Comparison of ENCODE assay signal across 32 cellular contexts in genomic region chr20:45370571-45371204, GRCh38. TPM values are rescaled to one million over a fixed set of nuclear protein-coding genes. Genes with fewer than 3 reads are reported as not detected.
DNase-seq lines count a peak whose midpoint lies in the region; ATAC-seq and TF ChIP-seq lines count a peak whose summit lies in the region.
"Had no signal": no experiment of that assay in that cellular context is flagged by ENCODE, and none has a peak within 500 bp of the region (broad histone marks: within the 10 kb centered on the region; RNA-seq: fewer than 3 reads in every experiment).

No MANE protein-coding gene starts in this region.

- peaks cover 73% of the 10 kb centered on the region for H4K20me1 ChIP-seq in BLaER1

- peak overlapping the region; percentile 93 for H3K4me2 ChIP-seq in BLaER1
- H3K4me2 ChIP-seq: smooth muscle cell had no signal

- H3K27ac ChIP-seq in BLaER1 (no peak overlapping the region), substantia nigra (ENCODE audit: low read depth, low read length, poor library complexity, severe bottlenecking) (no peak overlapping the region)
- H3K27ac ChIP-seq: brain microvascular endothelial cell, epithelial cell of prostate, ovary had no signal

- no peak for ATAC-seq in activated CD8-positive, alpha-beta T cell treated with anti-CD3 and anti-CD28 coated beads, Interleukin-2, amount 10 ng/mL, durations not matched to agents 7 days and 5 days
- ATAC-seq in activated CD8-positive, alpha-beta T cell treated with anti-CD3 and anti-CD28 coated beads for 36 hours, result no peak
- ATAC-seq in T-helper 17 cell (no peak), GM18519 (IDR thresholded peaks at IDR 0.05; ENCODE audit: low FRiP score, unreplicated experiment) (no peak)
- ATAC-seq: left ventricle myocardium superior had no signal

- no peak for TF ChIP-seq CTCF in activated CD8-positive, alpha-beta T cell treated with anti-CD3 and anti-CD28 coated beads for 36 hours (IDR thresholded peaks at IDR 0.05)
- no peak for TF ChIP-seq CTCF in osteocyte (IDR thresholded peaks at IDR 0.05)

- no peaks in the 10 kb centered on the region for H3K27me3 Mint-ChIP-seq in activated CD8-positive, alpha-beta T cell treated with anti-CD3 and anti-CD28 coated beads, Interleukin-2, amount 10 ng/mL, durations not matched to agents 7 days and 5 days (ENCODE audit: low read depth)
- no peaks in the 10 kb centered on the region for H3K27me3 Mint-ChIP-seq in activated CD8-positive, alpha-beta T cell treated with anti-CD3 and anti-CD28 coated beads for 36 hours
- H3K27me3 Mint-ChIP-seq in T-helper 17 cell (no peaks in the 10 kb centered on the region), osteocyte (ENCODE audit: unreplicated experiment) (no peaks in the 10 kb centered on the region)
- H3K27me3 Mint-ChIP-seq: naive B cell had no signal

- no peaks in the 10 kb centered on the region for H3K9me3 Mint-ChIP-seq in activated CD8-positive, alpha-beta T cell treated with anti-CD3 and anti-CD28 coated beads, Interleukin-2, amount 10 ng/mL, durations not matched to agents 7 days and 5 days (ENCODE audit: insufficient read depth)
- no peaks in the 10 kb centered on the region for H3K9me3 Mint-ChIP-seq in activated CD8-positive, alpha-beta T cell treated with anti-CD3 and anti-CD28 coated beads for 36 hours
- no peaks in the 10 kb centered on the region for H3K9me3 Mint-ChIP-seq in osteocyte (ENCODE audit: unreplicated experiment)
- H3K9me3 Mint-ChIP-seq: naive B cell had no signal

- CTCF ChIA-PET in activated CD8-positive, alpha-beta T cell treated with anti-CD3 and anti-CD28 coated beads, Interleukin-2, amount 10 ng/mL, durations not matched to agents 7 days and 5 days (lab: Charles Lee), result interaction anchor here (0.8 to 20.4 kb wide), 5 partner anchors 8 to 81 kb away, joined by 3 to 606 read pairs (median 92); partner anchors contain the start of gene SYS1
- CTCF ChIA-PET in activated CD8-positive, alpha-beta T cell treated with anti-CD3 and anti-CD28 coated beads for 36 hours (lab: Charles Lee), result interaction anchor here (1.1 to 24.4 kb wide), 9 partner anchors 8 to 400 kb away, joined by 3 to 549 read pairs (median 6); partner anchors contain the start of gene SYS1

- intact Hi-C loops in activated CD8-positive, alpha-beta T cell treated with anti-CD3 and anti-CD28 coated beads for 36 hours (cut with micrococcal nuclease), result no loop called here

- H3K9ac ChIP-seq in BLaER1, result no peak overlapping the region

- no peaks in the 10 kb centered on the region for H3K9me3 ChIP-seq in BLaER1
- H3K9me3 ChIP-seq in T-helper 17 cell (ENCODE audit: control insufficient read depth, low read length, poor library complexity, severe bottlenecking), result no peaks in the 10 kb centered on the region
- H3K9me3 ChIP-seq: HAP-1, ovary had no signal

- no peak overlapping the region for H3K4me3 Mint-ChIP-seq in activated CD8-positive, alpha-beta T cell treated with anti-CD3 and anti-CD28 coated beads, Interleukin-2, amount 10 ng/mL, durations not matched to agents 7 days and 5 days
- no peak overlapping the region for H3K4me3 Mint-ChIP-seq in activated CD8-positive, alpha-beta T cell treated with anti-CD3 and anti-CD28 coated beads for 36 hours
- H3K4me3 Mint-ChIP-seq in T-helper 17 cell (no peak overlapping the region), osteocyte (ENCODE audit: unreplicated experiment) (no peak overlapping the region)

- DNase-seq in activated CD8-positive, alpha-beta T cell treated with anti-CD3 and anti-CD28 coated beads, Interleukin-2, amount 10 ng/mL, durations not matched to agents 7 days and 5 days, result peak; percentile 17
- no peak for DNase-seq in activated CD8-positive, alpha-beta T cell treated with anti-CD3 and anti-CD28 coated beads for 36 hours
- DNase-seq in T-helper 17 cell, result no peak
- DNase-seq in osteocyte (ENCODE audit: extremely low spot score, unreplicated experiment), result peak; percentile 51
- no peak for DNase-seq in epidermal melanocyte (ENCODE audit: insufficient read length, low spot score)
- no peak for DNase-seq in substantia nigra (lab: John Stamatoyannopoulos, UW)
- DNase-seq: 8988T; activated CD4-positive, alpha-beta T cell treated with anti-CD3 and anti-CD28 coated beads, Interleukin-2, amount 50 U/mL, for 48 hours; activated CD4-positive, CD25-positive, alpha-beta regulatory T cell; activated gamma-delta T cell; amniotic stem cell; brain microvascular endothelial cell; COR-L47; DMS79 treated with DMSO at 0.1 percent for 48 hours; effector CD4-positive, alpha-beta T cell; GF-D8; KG1; left ventricle myocardium superior; MM.1S; naive B cell; NCI-H2029 treated with DMSO at 0.1 percent for 48 hours; NCI-H345; NCI-H748 treated with DMSO at 0.1 percent for 48 hours; ovary; stimulated activated CD4-positive, alpha-beta T cell treated with anti-CD3 and anti-CD28 coated beads, Interleukin-1b, Interleukin-23, amount 100 ng/mL, for 48 hours had no signal

- H3K4me1 Mint-ChIP-seq in activated CD8-positive, alpha-beta T cell treated with anti-CD3 and anti-CD28 coated beads, Interleukin-2, amount 10 ng/mL, durations not matched to agents 7 days and 5 days (ENCODE audit: low read depth), result peaks cover 60% of the 10 kb centered on the region
- peaks cover 50% of the 10 kb centered on the region for H3K4me1 Mint-ChIP-seq in activated CD8-positive, alpha-beta T cell treated with anti-CD3 and anti-CD28 coated beads for 36 hours (ENCODE audit: low read depth)
- H3K4me1 Mint-ChIP-seq in T-helper 17 cell (peaks cover 29% of the 10 kb centered on the region), osteocyte (ENCODE audit: unreplicated experiment) (peaks cover 5% of the 10 kb centered on the region)

- no peaks in the 10 kb centered on the region; the same call in 1 of the 2 replicates for H3K27me3 ChIP-seq in BLaER1
- H3K27me3 ChIP-seq: brain microvascular endothelial cell, ovary had no signal

- peaks cover 32% of the 10 kb centered on the region for H3K36me3 Mint-ChIP-seq in activated CD8-positive, alpha-beta T cell treated with anti-CD3 and anti-CD28 coated beads, Interleukin-2, amount 10 ng/mL, durations not matched to agents 7 days and 5 days (ENCODE audit: low read depth)
- peaks cover 18% of the 10 kb centered on the region for H3K36me3 Mint-ChIP-seq in activated CD8-positive, alpha-beta T cell treated with anti-CD3 and anti-CD28 coated beads for 36 hours (ENCODE audit: low read depth)
- H3K36me3 Mint-ChIP-seq in T-helper 17 cell (ENCODE audit: low read depth), result no peaks in the 10 kb centered on the region
- peaks cover 20% of the 10 kb centered on the region for H3K36me3 Mint-ChIP-seq in osteocyte (ENCODE audit: unreplicated experiment)

- peaks cover 15% of the 10 kb centered on the region for H3K36me3 ChIP-seq in BLaER1
- H3K36me3 ChIP-seq: ovary had no signal

- peaks cover 75% of the 10 kb centered on the region for H3K4me1 ChIP-seq in BLaER1

- no peak overlapping the region for H3K27ac Mint-ChIP-seq in activated CD8-positive, alpha-beta T cell treated with anti-CD3 and anti-CD28 coated beads, Interleukin-2, amount 10 ng/mL, durations not matched to agents 7 days and 5 days
- H3K27ac Mint-ChIP-seq in activated CD8-positive, alpha-beta T cell treated with anti-CD3 and anti-CD28 coated beads for 36 hours, result no peak overlapping the region
- H3K27ac Mint-ChIP-seq in T-helper 17 cell, result peak overlapping the region; percentile 16
- no peak overlapping the region for H3K27ac Mint-ChIP-seq in osteocyte (ENCODE audit: unreplicated experiment)

- POLR2A ChIA-PET in activated CD8-positive, alpha-beta T cell treated with anti-CD3 and anti-CD28 coated beads, Interleukin-2, amount 10 ng/mL, durations not matched to agents 7 days and 5 days (lab: Charles Lee), result interaction anchor here (1.2 to 3.6 kb wide), 2 partner anchors 8 to 77 kb away, joined by 3 to 31 read pairs; partner anchors contain the start of gene SYS1
- POLR2A ChIA-PET in activated CD8-positive, alpha-beta T cell treated with anti-CD3 and anti-CD28 coated beads for 36 hours (lab: Charles Lee), result interaction anchor here (1.2 kb wide), 1 partner anchor 45 kb away, joined by 3 read pairs; the partner anchor contains the start of gene PIGT

- H3K4me3 ChIP-seq in BLaER1, result no peak overlapping the region
- H3K4me3 ChIP-seq: HAP-1, ovary, smooth muscle cell had no signal

RNA-seq across cellular contexts. Expression of gene TP53TG5, which starts 7.4 kb away (rescaled TPM):
- total RNA-seq in activated CD8-positive, alpha-beta T cell treated with anti-CD3 and anti-CD28 coated beads, Interleukin-2, amount 10 ng/mL, durations not matched to agents 7 days and 5 days, result under 1 TPM in 1 of 2 experiments, not detected in 1; 0.16 TPM
- total RNA-seq in activated CD8-positive, alpha-beta T cell treated with anti-CD3 and anti-CD28 coated beads for 36 hours, result under 1 TPM in 1 of 2 experiments, not detected in 1; 0.29 TPM
- total RNA-seq in T-helper 17 cell, result not detected
- total RNA-seq in osteocyte, result not detected in 2 replicates
- total RNA-seq: glomerular endothelial cell, renal cortical epithelial cell, smooth muscle cell had no signal

RNA-seq across cellular contexts. Expression of gene SYS1, which starts 7.7 kb away (rescaled TPM):
- 10 to 100 TPM; 28.0 to 30.8 TPM for total RNA-seq in activated CD8-positive, alpha-beta T cell treated with anti-CD3 and anti-CD28 coated beads, Interleukin-2, amount 10 ng/mL, durations not matched to agents 7 days and 5 days
- total RNA-seq in activated CD8-positive, alpha-beta T cell treated with anti-CD3 and anti-CD28 coated beads for 36 hours, result 10 to 100 TPM; 19.6 to 20.7 TPM
- total RNA-seq in T-helper 17 cell (10 to 100 TPM; 93.3 to 99.5 TPM), osteocyte (23.7 and 23.8 TPM in 2 replicates)

RNA-seq across cellular contexts. Expression of gene SDC4, which starts 22.5 kb away (rescaled TPM):
- 1 to 10 TPM; 6.6 to 6.7 TPM for total RNA-seq in activated CD8-positive, alpha-beta T cell treated with anti-CD3 and anti-CD28 coated beads, Interleukin-2, amount 10 ng/mL, durations not matched to agents 7 days and 5 days
- 10 to 100 TPM; 21.1 to 22.0 TPM for total RNA-seq in activated CD8-positive, alpha-beta T cell treated with anti-CD3 and anti-CD28 coated beads for 36 hours
- total RNA-seq in T-helper 17 cell, result 1 to 10 TPM; 2.7 to 5.3 TPM
- 31.5 and 32.3 TPM in 2 replicates for total RNA-seq in osteocyte

RNA-seq across cellular contexts. Expression of gene DBNDD2, which starts 37.4 kb away (rescaled TPM):
- total RNA-seq in activated CD8-positive, alpha-beta T cell treated with anti-CD3 and anti-CD28 coated beads, Interleukin-2, amount 10 ng/mL, durations not matched to agents 7 days and 5 days, result 1 to 10 TPM; 8.1 to 10.0 TPM
- total RNA-seq in activated CD8-positive, alpha-beta T cell treated with anti-CD3 and anti-CD28 coated beads for 36 hours, result 10 to 100 TPM; 13.8 to 15.5 TPM
- total RNA-seq in T-helper 17 cell, result 10 to 100 TPM; 10.7 to 10.9 TPM
- total RNA-seq in osteocyte, result 37.4 and 37.7 TPM in 2 replicates

RNA-seq across cellular contexts. Expression of gene PIGT, which starts 45.3 kb away (rescaled TPM):
- 10 to 100 TPM; 59.6 to 62.4 TPM for total RNA-seq in activated CD8-positive, alpha-beta T cell treated with anti-CD3 and anti-CD28 coated beads, Interleukin-2, amount 10 ng/mL, durations not matched to agents 7 days and 5 days
- 10 to 100 TPM; 43.7 to 47.7 TPM for total RNA-seq in activated CD8-positive, alpha-beta T cell treated with anti-CD3 and anti-CD28 coated beads for 36 hours
- 100 to 1,000 TPM; 115 to 136 TPM for total RNA-seq in T-helper 17 cell
- total RNA-seq in osteocyte, result 137 and 140 TPM in 2 replicates

Comparison
In these comparisons a context has a peak if more than half of its experiments do, and no peak if none do; other contexts are left out.
1. DNase-seq: peak in activated CD8-positive, alpha-beta T cell treated with anti-CD3 and anti-CD28 coated beads, Interleukin-2, amount 10 ng/mL, durations not matched to agents 7 days and 5 days (single experiment) and osteocyte (single experiment); none in activated CD8-positive, alpha-beta T cell treated with anti-CD3 and anti-CD28 coated beads for 36 hours (single experiment), T-helper 17 cell (0 of 3), epidermal melanocyte (single experiment) and substantia nigra (0 of 49).